In the genomic region with DNA sequence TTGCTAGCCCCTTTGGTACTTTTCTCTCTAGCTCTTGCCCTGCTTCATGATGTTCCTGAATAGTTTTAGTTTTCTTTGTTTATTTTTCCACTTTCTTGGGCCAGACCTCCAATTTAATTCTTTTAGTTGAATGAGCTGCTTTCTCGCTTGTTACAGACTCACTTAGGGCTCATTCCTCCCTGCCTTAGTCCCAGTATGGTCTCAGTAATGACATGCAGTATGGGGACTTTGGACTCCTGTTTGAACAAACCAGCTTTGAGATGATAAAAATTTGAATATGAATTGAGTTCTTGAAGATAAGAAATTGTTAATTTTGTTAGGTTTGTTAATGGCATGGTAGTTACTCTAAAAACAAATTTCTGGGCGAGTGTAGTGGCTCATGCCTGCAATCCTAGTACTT, we compare ENCODE assay signal across 1 cellular context.
TF ChIP-seq lines count a peak whose summit lies in the region.

No MANE protein-coding gene starts in this region.

TF ChIP-seq in GM23338, 12 proteins besides CTCF, POLR2A, EP300 and RAD21 (continued from another document):
- TF ChIP-seq, protein P1, sequence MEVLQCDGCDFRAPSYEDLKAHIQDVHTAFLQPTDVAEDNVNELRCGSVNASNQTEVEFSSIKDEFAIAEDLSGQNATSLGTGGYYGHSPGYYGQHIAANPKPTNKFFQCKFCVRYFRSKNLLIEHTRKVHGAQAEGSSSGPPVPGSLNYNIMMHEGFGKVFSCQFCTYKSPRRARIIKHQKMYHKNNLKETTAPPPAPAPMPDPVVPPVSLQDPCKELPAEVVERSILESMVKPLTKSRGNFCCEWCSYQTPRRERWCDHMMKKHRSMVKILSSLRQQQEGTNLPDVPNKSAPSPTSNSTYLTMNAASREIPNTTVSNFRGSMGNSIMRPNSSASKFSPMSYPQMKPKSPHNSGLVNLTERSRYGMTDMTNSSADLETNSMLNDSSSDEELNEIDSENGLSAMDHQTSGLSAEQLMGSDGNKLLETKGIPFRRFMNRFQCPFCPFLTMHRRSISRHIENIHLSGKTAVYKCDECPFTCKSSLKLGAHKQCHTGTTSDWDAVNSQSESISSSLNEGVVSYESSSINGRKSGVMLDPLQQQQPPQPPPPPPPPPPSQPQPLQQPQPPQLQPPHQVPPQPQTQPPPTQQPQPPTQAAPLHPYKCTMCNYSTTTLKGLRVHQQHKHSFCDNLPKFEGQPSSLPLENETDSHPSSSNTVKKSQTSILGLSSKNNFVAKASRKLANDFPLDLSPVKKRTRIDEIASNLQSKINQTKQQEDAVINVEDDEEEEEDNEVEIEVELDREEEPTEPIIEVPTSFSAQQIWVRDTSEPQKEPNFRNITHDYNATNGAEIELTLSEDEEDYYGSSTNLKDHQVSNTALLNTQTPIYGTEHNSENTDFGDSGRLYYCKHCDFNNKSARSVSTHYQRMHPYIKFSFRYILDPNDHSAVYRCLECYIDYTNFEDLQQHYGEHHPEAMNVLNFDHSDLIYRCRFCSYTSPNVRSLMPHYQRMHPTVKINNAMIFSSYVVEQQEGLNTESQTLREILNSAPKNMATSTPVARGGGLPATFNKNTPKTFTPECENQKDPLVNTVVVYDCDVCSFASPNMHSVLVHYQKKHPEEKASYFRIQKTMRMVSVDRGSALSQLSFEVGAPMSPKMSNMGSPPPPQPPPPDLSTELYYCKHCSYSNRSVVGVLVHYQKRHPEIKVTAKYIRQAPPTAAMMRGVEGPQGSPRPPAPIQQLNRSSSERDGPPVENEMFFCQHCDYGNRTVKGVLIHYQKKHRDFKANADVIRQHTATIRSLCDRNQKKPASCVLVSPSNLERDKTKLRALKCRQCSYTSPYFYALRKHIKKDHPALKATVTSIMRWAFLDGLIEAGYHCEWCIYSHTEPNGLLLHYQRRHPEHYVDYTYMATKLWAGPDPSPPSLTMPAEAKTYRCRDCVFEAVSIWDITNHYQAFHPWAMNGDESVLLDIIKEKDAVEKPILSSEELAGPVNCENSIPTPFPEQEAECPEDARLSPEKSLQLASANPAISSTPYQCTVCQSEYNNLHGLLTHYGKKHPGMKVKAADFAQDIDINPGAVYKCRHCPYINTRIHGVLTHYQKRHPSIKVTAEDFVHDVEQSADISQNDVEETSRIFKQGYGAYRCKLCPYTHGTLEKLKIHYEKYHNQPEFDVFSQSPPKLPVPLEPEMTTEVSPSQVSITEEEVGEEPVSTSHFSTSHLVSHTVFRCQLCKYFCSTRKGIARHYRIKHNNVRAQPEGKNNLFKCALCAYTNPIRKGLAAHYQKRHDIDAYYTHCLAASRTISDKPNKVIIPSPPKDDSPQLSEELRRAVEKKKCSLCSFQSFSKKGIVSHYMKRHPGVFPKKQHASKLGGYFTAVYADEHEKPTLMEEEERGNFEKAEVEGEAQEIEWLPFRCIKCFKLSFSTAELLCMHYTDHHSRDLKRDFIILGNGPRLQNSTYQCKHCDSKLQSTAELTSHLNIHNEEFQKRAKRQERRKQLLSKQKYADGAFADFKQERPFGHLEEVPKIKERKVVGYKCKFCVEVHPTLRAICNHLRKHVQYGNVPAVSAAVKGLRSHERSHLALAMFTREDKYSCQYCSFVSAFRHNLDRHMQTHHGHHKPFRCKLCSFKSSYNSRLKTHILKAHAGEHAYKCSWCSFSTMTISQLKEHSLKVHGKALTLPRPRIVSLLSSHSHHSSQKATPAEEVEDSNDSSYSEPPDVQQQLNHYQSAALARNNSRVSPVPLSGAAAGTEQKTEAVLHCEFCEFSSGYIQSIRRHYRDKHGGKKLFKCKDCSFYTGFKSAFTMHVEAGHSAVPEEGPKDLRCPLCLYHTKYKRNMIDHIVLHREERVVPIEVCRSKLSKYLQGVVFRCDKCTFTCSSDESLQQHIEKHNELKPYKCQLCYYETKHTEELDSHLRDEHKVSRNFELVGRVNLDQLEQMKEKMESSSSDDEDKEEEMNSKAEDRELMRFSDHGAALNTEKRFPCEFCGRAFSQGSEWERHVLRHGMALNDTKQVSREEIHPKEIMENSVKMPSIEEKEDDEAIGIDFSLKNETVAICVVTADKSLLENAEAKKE (CRISPR knock-in tag; IDR thresholded peaks at IDR 0.05), result no peak
- TF ChIP-seq ZNF114 (CRISPR knock-in tag; IDR thresholded peaks at IDR 0.05) (no peak), CREB1 (CRISPR knock-in tag; IDR thresholded peaks at IDR 0.05; ENCODE audit: low read depth) (no peak), ETS1 (IDR thresholded peaks at IDR 0.05) (no peak)
